Comparison of ENCODE assay signal across 1 cellular context in the genomic region with DNA sequence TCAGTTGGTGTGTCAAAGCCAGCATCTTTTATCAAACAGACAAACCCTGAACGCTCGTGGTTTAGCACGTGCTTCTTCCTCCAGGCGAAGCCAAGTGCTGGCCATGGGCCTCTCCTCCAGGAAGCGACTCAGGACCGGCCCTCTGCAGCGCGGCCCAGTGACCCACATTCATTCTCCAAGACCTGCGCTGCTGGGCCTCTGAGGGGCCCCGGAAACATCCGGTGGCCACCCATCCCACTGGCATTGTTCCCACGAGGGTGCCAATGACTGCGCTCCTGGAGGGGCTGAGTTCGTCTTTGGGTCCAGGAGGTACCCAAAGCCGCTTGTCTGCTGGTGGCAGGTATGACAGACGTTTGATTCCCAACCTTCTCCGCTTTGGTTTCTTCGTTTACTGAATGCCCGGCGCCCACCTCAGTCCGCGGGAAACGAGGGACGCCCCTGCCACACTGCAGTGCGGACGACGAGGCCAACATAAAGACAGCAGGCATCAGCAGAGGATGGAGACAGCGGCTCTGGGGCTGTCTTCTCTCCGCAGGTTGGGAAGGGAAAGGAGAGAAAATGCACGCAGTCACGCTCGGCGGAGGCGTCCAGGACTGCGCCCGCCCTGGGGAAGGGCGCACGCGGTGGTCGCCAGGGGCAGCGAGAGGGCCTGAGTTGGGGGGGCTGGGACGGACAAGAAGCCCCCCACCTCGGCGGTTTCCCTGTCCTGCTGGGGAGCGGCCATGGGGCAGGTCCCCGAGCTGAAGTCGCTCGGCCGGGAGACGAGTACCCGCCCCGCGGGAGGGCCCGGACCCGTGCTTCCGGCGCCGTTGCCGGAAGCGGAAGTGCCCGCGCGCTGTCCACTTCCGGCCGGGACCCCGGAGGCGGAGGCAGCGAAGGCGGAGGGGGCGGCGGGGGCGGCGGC.
TF ChIP-seq lines count a peak whose summit lies in the region.

EXOC3 (plus strand) TSS at position 842 of the 904 bp plus-strand sequence. CDS start 3,030 bp downstream, outside the sequence.

TF ChIP-seq in HepG2, 621 proteins besides CTCF, POLR2A, EP300 and RAD21 (continued from another document and continues in another):
- TF ChIP-seq ZXDC (CRISPR knock-in tag; IDR thresholded peaks at IDR 0.05) = no peak
- TF ChIP-seq, protein P1, sequence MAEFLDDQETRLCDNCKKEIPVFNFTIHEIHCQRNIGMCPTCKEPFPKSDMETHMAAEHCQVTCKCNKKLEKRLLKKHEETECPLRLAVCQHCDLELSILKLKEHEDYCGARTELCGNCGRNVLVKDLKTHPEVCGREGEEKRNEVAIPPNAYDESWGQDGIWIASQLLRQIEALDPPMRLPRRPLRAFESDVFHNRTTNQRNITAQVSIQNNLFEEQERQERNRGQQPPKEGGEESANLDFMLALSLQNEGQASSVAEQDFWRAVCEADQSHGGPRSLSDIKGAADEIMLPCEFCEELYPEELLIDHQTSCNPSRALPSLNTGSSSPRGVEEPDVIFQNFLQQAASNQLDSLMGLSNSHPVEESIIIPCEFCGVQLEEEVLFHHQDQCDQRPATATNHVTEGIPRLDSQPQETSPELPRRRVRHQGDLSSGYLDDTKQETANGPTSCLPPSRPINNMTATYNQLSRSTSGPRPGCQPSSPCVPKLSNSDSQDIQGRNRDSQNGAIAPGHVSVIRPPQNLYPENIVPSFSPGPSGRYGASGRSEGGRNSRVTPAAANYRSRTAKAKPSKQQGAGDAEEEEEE (CRISPR knock-in tag; IDR thresholded peaks at IDR 0.05; ENCODE audit: borderline replicate concordance) = no peak
- no peak for TF ChIP-seq FOXO1 (CRISPR knock-in tag; IDR thresholded peaks at IDR 0.05)
- no peak for TF ChIP-seq GMEB2 (CRISPR knock-in tag; IDR thresholded peaks at IDR 0.05; ENCODE audit: low read depth)
- no peak for TF ChIP-seq SRF (IDR thresholded peaks at IDR 0.05; ENCODE audit: low read depth, low read length)
- no peak for TF ChIP-seq ZC3H4 (CRISPR knock-in tag; IDR thresholded peaks at IDR 0.05; ENCODE audit: borderline replicate concordance)
- TF ChIP-seq, protein P2, sequence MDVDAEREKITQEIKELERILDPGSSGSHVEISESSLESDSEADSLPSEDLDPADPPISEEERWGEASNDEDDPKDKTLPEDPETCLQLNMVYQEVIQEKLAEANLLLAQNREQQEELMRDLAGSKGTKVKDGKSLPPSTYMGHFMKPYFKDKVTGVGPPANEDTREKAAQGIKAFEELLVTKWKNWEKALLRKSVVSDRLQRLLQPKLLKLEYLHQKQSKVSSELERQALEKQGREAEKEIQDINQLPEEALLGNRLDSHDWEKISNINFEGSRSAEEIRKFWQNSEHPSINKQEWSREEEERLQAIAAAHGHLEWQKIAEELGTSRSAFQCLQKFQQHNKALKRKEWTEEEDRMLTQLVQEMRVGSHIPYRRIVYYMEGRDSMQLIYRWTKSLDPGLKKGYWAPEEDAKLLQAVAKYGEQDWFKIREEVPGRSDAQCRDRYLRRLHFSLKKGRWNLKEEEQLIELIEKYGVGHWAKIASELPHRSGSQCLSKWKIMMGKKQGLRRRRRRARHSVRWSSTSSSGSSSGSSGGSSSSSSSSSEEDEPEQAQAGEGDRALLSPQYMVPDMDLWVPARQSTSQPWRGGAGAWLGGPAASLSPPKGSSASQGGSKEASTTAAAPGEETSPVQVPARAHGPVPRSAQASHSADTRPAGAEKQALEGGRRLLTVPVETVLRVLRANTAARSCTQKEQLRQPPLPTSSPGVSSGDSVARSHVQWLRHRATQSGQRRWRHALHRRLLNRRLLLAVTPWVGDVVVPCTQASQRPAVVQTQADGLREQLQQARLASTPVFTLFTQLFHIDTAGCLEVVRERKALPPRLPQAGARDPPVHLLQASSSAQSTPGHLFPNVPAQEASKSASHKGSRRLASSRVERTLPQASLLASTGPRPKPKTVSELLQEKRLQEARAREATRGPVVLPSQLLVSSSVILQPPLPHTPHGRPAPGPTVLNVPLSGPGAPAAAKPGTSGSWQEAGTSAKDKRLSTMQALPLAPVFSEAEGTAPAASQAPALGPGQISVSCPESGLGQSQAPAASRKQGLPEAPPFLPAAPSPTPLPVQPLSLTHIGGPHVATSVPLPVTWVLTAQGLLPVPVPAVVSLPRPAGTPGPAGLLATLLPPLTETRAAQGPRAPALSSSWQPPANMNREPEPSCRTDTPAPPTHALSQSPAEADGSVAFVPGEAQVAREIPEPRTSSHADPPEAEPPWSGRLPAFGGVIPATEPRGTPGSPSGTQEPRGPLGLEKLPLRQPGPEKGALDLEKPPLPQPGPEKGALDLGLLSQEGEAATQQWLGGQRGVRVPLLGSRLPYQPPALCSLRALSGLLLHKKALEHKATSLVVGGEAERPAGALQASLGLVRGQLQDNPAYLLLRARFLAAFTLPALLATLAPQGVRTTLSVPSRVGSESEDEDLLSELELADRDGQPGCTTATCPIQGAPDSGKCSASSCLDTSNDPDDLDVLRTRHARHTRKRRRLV (CRISPR knock-in tag; IDR thresholded peaks at IDR 0.05) = peak; percentile 74; the same call in 1 of the 2 replicates
- no peak; the same call in 1 of the 2 replicates for TF ChIP-seq ZNF512B (CRISPR knock-in tag; IDR thresholded peaks at IDR 0.05; ENCODE audit: borderline replicate concordance)
- TF ChIP-seq JARID2 (CRISPR knock-in tag; IDR thresholded peaks at IDR 0.05; ENCODE audit: insufficient replicate concordance) = no peak
- no peak for TF ChIP-seq ZNF704 (CRISPR knock-in tag; IDR thresholded peaks at IDR 0.05; ENCODE audit: borderline replicate concordance)
- TF ChIP-seq ZNF260 (CRISPR knock-in tag; IDR thresholded peaks at IDR 0.05; ENCODE audit: borderline replicate concordance, low read depth) = no peak
- TF ChIP-seq MLX (CRISPR knock-in tag; IDR thresholded peaks at IDR 0.05) = no peak
- TF ChIP-seq, protein P3, sequence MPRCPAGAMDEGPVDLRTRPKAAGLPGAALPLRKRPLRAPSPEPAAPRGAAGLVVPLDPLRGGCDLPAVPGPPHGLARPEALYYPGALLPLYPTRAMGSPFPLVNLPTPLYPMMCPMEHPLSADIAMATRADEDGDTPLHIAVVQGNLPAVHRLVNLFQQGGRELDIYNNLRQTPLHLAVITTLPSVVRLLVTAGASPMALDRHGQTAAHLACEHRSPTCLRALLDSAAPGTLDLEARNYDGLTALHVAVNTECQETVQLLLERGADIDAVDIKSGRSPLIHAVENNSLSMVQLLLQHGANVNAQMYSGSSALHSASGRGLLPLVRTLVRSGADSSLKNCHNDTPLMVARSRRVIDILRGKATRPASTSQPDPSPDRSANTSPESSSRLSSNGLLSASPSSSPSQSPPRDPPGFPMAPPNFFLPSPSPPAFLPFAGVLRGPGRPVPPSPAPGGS (CRISPR knock-in tag; IDR thresholded peaks at IDR 0.05) = no peak
- TF ChIP-seq ZNF558 (CRISPR knock-in tag; IDR thresholded peaks at IDR 0.05; ENCODE audit: borderline replicate concordance) = no peak; the same call in 1 of the 2 replicates
- TF ChIP-seq ZNF784 (CRISPR knock-in tag; IDR thresholded peaks at IDR 0.05; ENCODE audit: borderline replicate concordance) = no peak
- TF ChIP-seq ZNF30 (CRISPR knock-in tag; IDR thresholded peaks at IDR 0.05) = no peak
- TF ChIP-seq ZNF737 (CRISPR knock-in tag; IDR thresholded peaks at IDR 0.05; ENCODE audit: borderline replicate concordance) = no peak
- TF ChIP-seq ZNF468 (CRISPR knock-in tag; IDR thresholded peaks at IDR 0.05) = no peak
- TF ChIP-seq DNMT1 (CRISPR knock-in tag; IDR thresholded peaks at IDR 0.05) = no peak
- TF ChIP-seq ZNF101 (CRISPR knock-in tag; IDR thresholded peaks at IDR 0.05; ENCODE audit: borderline replicate concordance, low read depth) = no peak
- TF ChIP-seq YY1 (IDR thresholded peaks at IDR 0.05; ENCODE audit: insufficient read depth, insufficient replicate concordance, low read depth, low read length) = peak; percentile 53
- TF ChIP-seq MAFK (conservative IDR thresholded peaks at IDR 0.05 in 1 of 2, IDR thresholded peaks at IDR 0.05 in 1 of 2; ENCODE audit: low read length in 2 of 2) = no peak
- no peak for TF ChIP-seq KLF13 (CRISPR knock-in tag; IDR thresholded peaks at IDR 0.05)
- TF ChIP-seq MTA3 (CRISPR knock-in tag; IDR thresholded peaks at IDR 0.05) = 0 out of 2 replicates have a peak, but pooled peaks have one; percentile 58
- no peak for TF ChIP-seq FOXM1 (CRISPR knock-in tag; IDR thresholded peaks at IDR 0.05)
- 0 out of 2 replicates have a peak, but pooled peaks have one; percentile 23 for TF ChIP-seq BRCA1 (CRISPR knock-in tag; IDR thresholded peaks at IDR 0.05)
- TF ChIP-seq NFE2 (CRISPR knock-in tag; IDR thresholded peaks at IDR 0.05) = no peak
- no peak; the same call in 1 of the 2 replicates for TF ChIP-seq ZBTB20 (CRISPR knock-in tag; IDR thresholded peaks at IDR 0.05; ENCODE audit: borderline replicate concordance, low read depth)
- TF ChIP-seq ZNF329 (CRISPR knock-in tag; IDR thresholded peaks at IDR 0.05; ENCODE audit: low read depth) = no peak
- TF ChIP-seq KDM4B (CRISPR knock-in tag; IDR thresholded peaks at IDR 0.05) = no peak
- no peak for TF ChIP-seq E2F1 (CRISPR knock-in tag; IDR thresholded peaks at IDR 0.05)
- no peak for TF ChIP-seq GLI4 (CRISPR knock-in tag; IDR thresholded peaks at IDR 0.05; ENCODE audit: borderline replicate concordance)
- TF ChIP-seq ZSCAN12 (CRISPR knock-in tag; IDR thresholded peaks at IDR 0.05) = no peak
- no peak for TF ChIP-seq RBM39 (IDR thresholded peaks at IDR 0.05; ENCODE audit: low read depth, low read length, poor library complexity, severe bottlenecking)
- TF ChIP-seq ZNF619 (CRISPR knock-in tag; IDR thresholded peaks at IDR 0.05) = no peak
